ENCODE assay signal across 17 cellular contexts in the genomic region with DNA sequence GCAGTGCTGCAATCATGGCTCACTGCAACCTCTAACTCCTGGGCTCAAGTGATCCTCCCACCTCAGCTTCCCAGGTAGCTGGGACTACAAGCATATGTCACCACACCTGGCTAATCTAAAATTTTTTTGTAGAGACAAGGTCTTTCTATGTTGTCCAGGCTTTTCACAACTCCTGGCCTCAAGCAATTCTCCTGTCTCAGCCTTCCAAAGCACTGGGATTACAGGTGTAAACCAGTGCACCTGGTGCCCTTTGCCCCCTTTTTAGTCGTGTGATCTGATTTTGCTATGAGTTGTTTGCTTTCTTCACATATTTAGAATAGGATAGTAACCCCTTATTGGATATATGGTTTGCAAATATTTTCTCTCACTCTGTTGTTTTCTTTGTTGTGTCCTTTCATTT. TPM values are rescaled to one million over a fixed set of nuclear protein-coding genes. Genes with fewer than 3 reads are reported as not detected.
DNase-seq lines count a peak whose midpoint lies in the region; ATAC-seq and TF ChIP-seq lines count a peak whose summit lies in the region.
"Had no signal": no experiment of that assay in that cellular context is flagged by ENCODE, and none has a peak within 500 bp of the region (broad histone marks: within the 10 kb centered on the region; RNA-seq: fewer than 3 reads in every experiment).

No MANE protein-coding gene starts in this region.

- intact Hi-C loops in A673 (cut with micrococcal nuclease; ENCODE audit: unreplicated experiment) = loop anchor here (5.0 kb wide), 1 partner anchor 141 kb away; no protein-coding TSS in a partner anchor
- intact Hi-C loops in CD4-positive, alpha-beta memory T cell (cut with micrococcal nuclease) = no loop called here

- H3K27ac ChIP-seq in A673 (ENCODE audit: low read depth, low read length, poor library complexity, severe bottlenecking) = peak overlapping the region; percentile 4
- H3K27ac ChIP-seq in CD4-positive, alpha-beta memory T cell (ENCODE audit: low read depth, low read length) = no peak overlapping the region
- H3K27ac ChIP-seq: breast epithelium, psoas muscle had no signal

- no peaks in the 10 kb centered on the region for H3K36me3 ChIP-seq in A673 (ENCODE audit: insufficient read depth, low read length, poor library complexity, severe bottlenecking)
- H3K36me3 ChIP-seq in CD4-positive, alpha-beta memory T cell (ENCODE audit: insufficient read depth, low read length) = no peaks in the 10 kb centered on the region
- H3K36me3 ChIP-seq: breast epithelium, esophagus muscularis mucosa, spleen had no signal

- no peaks in the 10 kb centered on the region for H3K27me3 Mint-ChIP-seq in CD4-positive, alpha-beta memory T cell
- H3K27me3 Mint-ChIP-seq in T-helper 17 cell (no peaks in the 10 kb centered on the region), mesothelial cell of epicardium (ENCODE audit: low read depth) (no peaks in the 10 kb centered on the region)

- no peak for ATAC-seq in T-helper 17 cell
- ATAC-seq in HG03196 (IDR thresholded peaks at IDR 0.05; ENCODE audit: unreplicated experiment) = no peak
- ATAC-seq in GM21447 (IDR thresholded peaks at IDR 0.05; ENCODE audit: unreplicated experiment) = no peak
- ATAC-seq: left ventricle myocardium superior, psoas muscle had no signal

- DNase-seq in A673 (ENCODE audit: low spot score) (no peak), T-helper 17 cell (no peak), mesothelial cell of epicardium (ENCODE audit: low spot score in 2 of 2, unreplicated experiment in 2 of 2) (no peak), HuH-7 (ENCODE audit: low spot score) (no peak), NCI-H1105 treated with DMSO at 0.1 percent for 48 hours (lab: John Stamatoyannopoulos, UW) (no peak)
- no peak for DNase-seq in CD4-positive, alpha-beta memory T cell
- DNase-seq: activated CD4-positive, CD25-positive, alpha-beta regulatory T cell; activated naive CD4-positive, alpha-beta T cell treated with Interleukin-2 at 50 U/mL for 16 hours; dorsolateral prefrontal cortex; KG1; left ventricle myocardium superior; psoas muscle; spleen had no signal

- no peak overlapping the region for H3K4me3 ChIP-seq in A673 (ENCODE audit: low read depth, low read length, poor library complexity, severe bottlenecking)
- H3K4me3 ChIP-seq in CD4-positive, alpha-beta memory T cell (ENCODE audit: low read length in 2 of 2) = no peak overlapping the region
- H3K4me3 ChIP-seq: breast epithelium, esophagus muscularis mucosa, psoas muscle had no signal

- peaks cover 0 to 10% of the 10 kb centered on the region in 2 donors for H3K36me3 Mint-ChIP-seq in CD4-positive, alpha-beta memory T cell
- peaks cover 3% of the 10 kb centered on the region for H3K36me3 Mint-ChIP-seq in T-helper 17 cell (ENCODE audit: low read depth)
- H3K36me3 Mint-ChIP-seq in mesothelial cell of epicardium = peaks cover 4% of the 10 kb centered on the region

- no peaks in the 10 kb centered on the region for H3K9me3 Mint-ChIP-seq in CD4-positive, alpha-beta memory T cell
- H3K9me3 Mint-ChIP-seq in mesothelial cell of epicardium = no peaks in the 10 kb centered on the region

- peaks cover 12 to 32% (median 22%) of the 10 kb centered on the region in 4 donors for H3K4me1 Mint-ChIP-seq in CD4-positive, alpha-beta memory T cell
- peaks cover 20% of the 10 kb centered on the region for H3K4me1 Mint-ChIP-seq in T-helper 17 cell
- peaks cover 12% of the 10 kb centered on the region for H3K4me1 Mint-ChIP-seq in mesothelial cell of epicardium

- POLR2A ChIA-PET in A673 (lab: Charles Lee; ENCODE audit: low non-redundant PET) = no interaction called here
- POLR2A ChIA-PET in CD4-positive, alpha-beta memory T cell (lab: Charles Lee; ENCODE audit: partially characterized antibody) = interaction anchor here (0.6 kb wide), 1 partner anchor 110 kb away, joined by 4 read pairs; no protein-coding TSS in a partner anchor

- peak overlapping the region in 4 of 7 donors; percentile 22 to 94 (median 52) for H3K27ac Mint-ChIP-seq in CD4-positive, alpha-beta memory T cell
- H3K27ac Mint-ChIP-seq in T-helper 17 cell = peak overlapping the region; percentile 96
- H3K27ac Mint-ChIP-seq in mesothelial cell of epicardium = no peak overlapping the region

- no peaks in the 10 kb centered on the region for H3K9me3 ChIP-seq in A673 (ENCODE audit: low read depth, low read length, poor library complexity, severe bottlenecking)
- H3K9me3 ChIP-seq in CD4-positive, alpha-beta memory T cell (ENCODE audit: control insufficient read depth in 1 of 2, low read length in 2 of 2) = no peaks in the 10 kb centered on the region
- H3K9me3 ChIP-seq in T-helper 17 cell (ENCODE audit: control insufficient read depth, low read length, poor library complexity, severe bottlenecking) = no peaks in the 10 kb centered on the region
- H3K9me3 ChIP-seq: breast epithelium, esophagus muscularis mucosa, psoas muscle, spleen had no signal

- peak overlapping the region in 5 of 8 donors; percentile 10 to 55 (median 34) for H3K4me3 Mint-ChIP-seq in CD4-positive, alpha-beta memory T cell
- H3K4me3 Mint-ChIP-seq in T-helper 17 cell (no peak overlapping the region), mesothelial cell of epicardium (peak overlapping the region; percentile 13)

- no peaks in the 10 kb centered on the region for H3K27me3 ChIP-seq in A673 (replicated peaks; ENCODE audit: insufficient read depth, low read depth, low read length, poor library complexity)
- no peaks in the 10 kb centered on the region for H3K27me3 ChIP-seq in CD4-positive, alpha-beta memory T cell (ENCODE audit: insufficient read depth, low read length)
- H3K27me3 ChIP-seq: breast epithelium, dorsolateral prefrontal cortex, esophagus muscularis mucosa, spleen had no signal

- CTCF ChIA-PET in A673 (lab: Charles Lee) = interaction anchor here (0.6 to 1.4 kb wide), 2 partner anchors 142 to 337 kb away, joined by 3 to 4 read pairs; no protein-coding TSS in a partner anchor
- CTCF ChIA-PET in CD4-positive, alpha-beta memory T cell (lab: Charles Lee; ENCODE audit: partially characterized antibody) = interaction anchor here (0.6 to 3.5 kb wide), 7 partner anchors 39 to 375 kb away, joined by 3 to 26 read pairs (median 4); no protein-coding TSS in a partner anchor

- BruUV-seq in A673 (replicated peaks; lab: Mats Ljungman, UMichigan) = no TSS peak

- no peak for TF ChIP-seq CTCF in A673 (conservative IDR thresholded peaks at IDR 0.05; ENCODE audit: low read depth, low read length)
- TF ChIP-seq CTCF in mesothelial cell of epicardium (IDR thresholded peaks at IDR 0.05; ENCODE audit: unreplicated experiment) = no peak

- H3K4me1 ChIP-seq in A673 (ENCODE audit: insufficient read depth, low read length, poor library complexity, severe bottlenecking) = peaks cover 28% of the 10 kb centered on the region
- peaks cover 19% of the 10 kb centered on the region for H3K4me1 ChIP-seq in CD4-positive, alpha-beta memory T cell (ENCODE audit: insufficient read depth, low read length)

RNA-seq across cellular contexts. Expression of a gene that starts 1.7 kb away (rescaled TPM):
- 23.0 and 24.7 TPM in 2 replicates for total RNA-seq in A673 (2021)
- total RNA-seq in CD4-positive, alpha-beta memory T cell = 10 to 100 TPM; 30.7 to 31.5 TPM
- 1 to 10 TPM in 1 of 2 donors, under 1 TPM in 1; 0.26 to 5.0 TPM for polyA plus RNA-seq in CD4-positive, alpha-beta memory T cell
- total RNA-seq in T-helper 17 cell = 10 to 100 TPM; 11.9 to 13.3 TPM
- total RNA-seq in mesothelial cell of epicardium = 21.6 to 25.0 TPM (median 23.4 TPM) in 3 replicates

RNA-seq across cellular contexts. Expression of a gene that starts 39.9 kb away (rescaled TPM):
- total RNA-seq in A673 (2021) (56.5 and 60.7 TPM in 2 replicates), T-helper 17 cell (10 to 100 TPM; 46.7 to 52.1 TPM), mesothelial cell of epicardium (65.6 to 69.0 TPM (median 66.1 TPM) in 3 replicates)
- 10 to 100 TPM; 34.3 to 41.7 TPM for total RNA-seq in CD4-positive, alpha-beta memory T cell
- 10 to 100 TPM in 1 of 2 donors, 1 to 10 TPM in 1; 4.0 to 23.2 TPM for polyA plus RNA-seq in CD4-positive, alpha-beta memory T cell
